ENCODE assay signal across 1 cellular context in genomic region chr17:78765821-78766220, GRCh38.
TF ChIP-seq lines count a peak whose summit lies in the region.

No MANE protein-coding gene starts in this region.

TF ChIP-seq in HCT116, 20 proteins besides CTCF, POLR2A, EP300 and RAD21 (continued from another document):
- no peak for TF ChIP-seq REST (IDR thresholded peaks at IDR 0.05; ENCODE audit: low read depth)
- TF ChIP-seq JUND (IDR thresholded peaks at IDR 0.05), result no peak
- no peak for TF ChIP-seq ZFX (IDR thresholded peaks at IDR 0.05)
